Comparison of ENCODE assay signal across 1 cellular context in genomic region chrX:119753639-119754257, GRCh38.
TF ChIP-seq lines count a peak whose summit lies in the region.

No MANE protein-coding gene starts in this region.

TF ChIP-seq in GM12878, 131 proteins besides CTCF, POLR2A, EP300 and RAD21:
- TF ChIP-seq SIX5 (IDR thresholded peaks at IDR 0.05; ENCODE audit: low read depth, low read length, severe bottlenecking) (no peak), NBN (IDR thresholded peaks at IDR 0.05) (peak; percentile 46; the same call in 1 of the 2 replicates), SMAD5 (IDR thresholded peaks at IDR 0.05; ENCODE audit: low read depth) (no peak), IRF5 (IDR thresholded peaks at IDR 0.05; ENCODE audit: borderline replicate concordance) (no peak), ATF7 (IDR thresholded peaks at IDR 0.05; ENCODE audit: low read depth) (peak; percentile 62), ELK1 (IDR thresholded peaks at IDR 0.05; ENCODE audit: low read depth, low read length) (no peak), WRNIP1 (IDR thresholded peaks at IDR 0.05; ENCODE audit: borderline replicate concordance, low read depth, low read length) (no peak), SP1 (IDR thresholded peaks at IDR 0.05; ENCODE audit: low read depth, low read length) (no peak), SMC3 (IDR thresholded peaks at IDR 0.05; ENCODE audit: borderline replicate concordance, low read length) (peak; percentile 35; the same call in 1 of the 2 replicates), MLLT1 (IDR thresholded peaks at IDR 0.05) (0 out of 2 replicates have a peak, but pooled peaks have one; percentile 39), RUNX3 (IDR thresholded peaks at IDR 0.05; ENCODE audit: low read length) (no peak), IKZF2 (IDR thresholded peaks at IDR 0.05) (0 out of 4 replicates have a peak, but pooled peaks of 1 of the 2 experiments have one; percentile 16), LARP7 (IDR thresholded peaks at IDR 0.05) (no peak), DPF2 (IDR thresholded peaks at IDR 0.05) (no peak), TAF1 (IDR thresholded peaks at IDR 0.05; ENCODE audit: borderline replicate concordance, low read depth, low read length) (no peak)
